Comparison of ENCODE assay signal across 8 cellular contexts in genomic region chr1:226626577-226626956, GRCh38.
DNase-seq lines count a peak whose midpoint lies in the region; ATAC-seq, FAIRE-seq and TF ChIP-seq lines count a peak whose summit lies in the region.

No MANE protein-coding gene starts in this region.

- no peak overlapping the region for H4K91ac ChIP-seq in neuronal stem cell (ENCODE audit: low read depth, low read length, poor library complexity)

- POLR2A ChIA-PET in A549 (lab: Yijun Ruan, JAX), result no interaction called here

- H2BK15ac ChIP-seq in neuronal stem cell (ENCODE audit: low read length), result no peak overlapping the region

- CTCF ChIA-PET in A549 (lab: Yijun Ruan, JAX), result interaction anchor here (0.5 to 2.7 kb wide), 41 partner anchors 8 to 921 kb away, joined by 3 to 24 read pairs (median 4); partner anchors contain the start of gene STUM

- H2BK120ac ChIP-seq in neuronal stem cell (ENCODE audit: low read depth, low read length), result no peak overlapping the region

- no peaks in the 10 kb centered on the region for H3K36me3 ChIP-seq in neuronal stem cell (replicated peaks in 1 of 2; ENCODE audit: control insufficient read depth in 2 of 2, insufficient read depth in 2 of 2, low read length in 2 of 2)

- no peak overlapping the region for H3K9ac ChIP-seq in neuronal stem cell (ENCODE audit: low read depth, low read length, poor library complexity)

- no peak for TF ChIP-seq EP300 in A549 (IDR thresholded peaks at IDR 0.05)

- H3K4me3 ChIP-seq in A549 (no peak overlapping the region), fibroblast of mammary gland (ENCODE audit: control insufficient read depth, low read depth, low read length) (no peak overlapping the region), neuronal stem cell (ENCODE audit: low read length in 2 of 2) (no peak overlapping the region)

- H3K18ac ChIP-seq in neuronal stem cell (ENCODE audit: low read length), result no peak overlapping the region

- no peak overlapping the region for H3K23ac ChIP-seq in neuronal stem cell (ENCODE audit: low read depth, low read length, poor library complexity)

- H3K27ac ChIP-seq in A549 (no peak overlapping the region), neuronal stem cell (replicated peaks; ENCODE audit: low read length) (no peak overlapping the region)

- H3K4me2 ChIP-seq in A549 (peak overlapping the region; percentile 41; the same call in 2 of the 3 replicates), neuronal stem cell (ENCODE audit: insufficient read depth, low read length, poor library complexity, severe bottlenecking) (no peak overlapping the region)

- peak; percentile 62 to 67 for TF ChIP-seq RAD21 in A549 (conservative IDR thresholded peaks at IDR 0.05 in 1 of 2, IDR thresholded peaks at IDR 0.05 in 1 of 2)

- H3K4ac ChIP-seq in neuronal stem cell (ENCODE audit: low read length), result no peak overlapping the region

- H3K9me3 ChIP-seq in A549, result peaks cover 8% of the 10 kb centered on the region; the same call in 2 of the 3 replicates
- H3K9me3 ChIP-seq in neuronal stem cell (replicated peaks in 1 of 2; ENCODE audit: control insufficient read depth in 2 of 2, insufficient read depth in 1 of 2, low read depth in 1 of 2, low read length in 2 of 2), result no peaks in the 10 kb centered on the region

- FAIRE-seq in A549 (lab: Jason Lieb, UNC), result no peak
- FAIRE-seq in RCC 7860 (lab: Jason Lieb, UNC), result no peak

- ATAC-seq in A549, result peak; percentile 85 to 93
- peak; percentile 82 for ATAC-seq in GM18502 (IDR thresholded peaks at IDR 0.05; ENCODE audit: poor library complexity, unreplicated experiment)
- ATAC-seq in HG03064 (IDR thresholded peaks at IDR 0.05; ENCODE audit: low read depth, unreplicated experiment), result peak; percentile 85

- peaks cover 0 to 3% (median 0%) of the 10 kb centered on the region in 3 experiments for H3K27me3 ChIP-seq in neuronal stem cell (ENCODE audit: control insufficient read depth in 3 of 3, insufficient read depth in 3 of 3, low read depth in 1 of 3, low read length in 3 of 3)

- peak; percentile 63 to 67 for DNase-seq in A549 (ENCODE audit: low read depth in 1 of 2, low spot score in 1 of 2)
- DNase-seq in RCC 7860 (ENCODE audit: low spot score), result peak; percentile 48
- peak; percentile 55 for DNase-seq in activated T-helper 1 cell treated with Interleukin-2 at 50 U/mL for 16 hours (ENCODE audit: low read depth)
- DNase-seq in fibroblast of mammary gland (ENCODE audit: low read depth), result peak; percentile 76
- DNase-seq in neuronal stem cell (ENCODE audit: low spot score), result peak; percentile 57
- peak; percentile 63 for DNase-seq in stromal cell of bone marrow (ENCODE audit: low read depth)

- TF ChIP-seq CTCF in A549 (IDR thresholded peaks at IDR 0.05), result peak; percentile 83
- peak; percentile 91 for TF ChIP-seq CTCF in fibroblast of mammary gland (conservative IDR thresholded peaks at IDR 0.05; ENCODE audit: control insufficient read depth, insufficient read depth, low read depth, low read length)

- TF ChIP-seq POLR2A in A549 (IDR thresholded peaks at IDR 0.05; ENCODE audit: low read length), result no peak

- peak overlapping the region; percentile 64 for H2AFZ ChIP-seq in neuronal stem cell (ENCODE audit: low read length)

- H3K4me1 ChIP-seq in A549 (no peaks in the 10 kb centered on the region), neuronal stem cell (ENCODE audit: control insufficient read depth in 2 of 2, insufficient read depth in 1 of 2, low read depth in 1 of 2, low read length in 2 of 2) (peaks cover 0 to 3% of the 10 kb centered on the region in 2 donors)

- no peak overlapping the region for H4K8ac ChIP-seq in neuronal stem cell (ENCODE audit: low read depth, low read length)

- 4% methylated on average over 11 of the region's 11 CpGs for WGBS in A549 (ENCODE audit: missing lambda C conversion rate)
- no CpG with 5 or more reads among the region's 11 CpGs for WGBS in neuronal stem cell (ENCODE audit: extremely low coverage in 2 of 2, insufficient read length in 2 of 2, insufficient replicate concordance in 1 of 2), 2 donors

- no peak overlapping the region for H2AK5ac ChIP-seq in neuronal stem cell (ENCODE audit: low read depth, low read length)

- H2BK5ac ChIP-seq in neuronal stem cell (ENCODE audit: low read length), result no peak overlapping the region

- no peaks in the 10 kb centered on the region for H3K79me1 ChIP-seq in neuronal stem cell (ENCODE audit: low read depth, low read length)

- H3K14ac ChIP-seq in neuronal stem cell (ENCODE audit: low read length), result no peak overlapping the region

- no peak overlapping the region for H2BK12ac ChIP-seq in neuronal stem cell (ENCODE audit: low read length)

TF ChIP-seq in A549, 52 proteins besides CTCF, POLR2A, EP300 and RAD21:
- TF ChIP-seq CBX2 (IDR thresholded peaks at IDR 0.05; ENCODE audit: borderline replicate concordance, low read depth) (no peak), RNF2 (IDR thresholded peaks at IDR 0.05; ENCODE audit: borderline replicate concordance, low read depth) (no peak), E2F6 (IDR thresholded peaks at IDR 0.05; ENCODE audit: borderline replicate concordance, low read depth) (peak; percentile 74; the same call in 1 of the 2 replicates), SMC3 (IDR thresholded peaks at IDR 0.05) (peak; percentile 70), MAX (IDR thresholded peaks at IDR 0.05) (peak; percentile 84), USF2 (IDR thresholded peaks at IDR 0.05) (0 out of 2 replicates have a peak, but pooled peaks have one; percentile 29), BHLHE40 (IDR thresholded peaks at IDR 0.05; ENCODE audit: low read depth, low read length) (peak; percentile 88), NPAS2 (CRISPR knock-in tag; IDR thresholded peaks at IDR 0.05; ENCODE audit: borderline replicate concordance) (peak; percentile 30; the same call in 1 of the 2 replicates)
